ENCODE assay signal across 11 cellular contexts in the genomic region with DNA sequence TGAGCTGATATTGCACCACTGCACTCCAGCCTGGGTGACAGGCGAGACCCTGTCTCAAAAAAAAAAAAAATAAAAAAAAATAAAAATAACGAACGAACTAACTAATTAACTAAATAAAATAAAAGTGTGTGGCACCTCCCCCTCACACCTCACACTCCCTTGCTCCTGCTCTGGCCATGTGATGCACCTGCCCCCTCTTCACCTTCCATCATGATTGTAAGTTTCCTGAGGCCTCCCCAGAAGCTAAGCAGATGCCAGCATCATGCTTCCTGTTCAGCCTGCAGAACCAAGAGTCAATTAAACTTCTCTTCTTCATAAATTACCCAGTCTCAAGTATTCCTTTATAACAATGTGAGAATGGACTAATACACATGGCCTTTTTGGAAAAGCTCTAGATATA.
"Had no signal": no experiment of that assay in that cellular context is flagged by ENCODE, and none has a peak within 500 bp of the region (broad histone marks: within the 10 kb centered on the region; RNA-seq: fewer than 3 reads in every experiment).

No MANE protein-coding gene starts in this region.

- H3K9me3 ChIP-seq: HAP-1 had no signal

- H3K36me3 ChIP-seq: HAP-1 had no signal

- H3K4me3 Mint-ChIP-seq: GM23338, H9, HFFc6 had no signal

- H2AFZ ChIP-seq: GM23248, GM23338 had no signal

- FAIRE-seq: H1, H54 had no signal

- H3K4me3 ChIP-seq: GM23248, GM23338, HAP-1 had no signal

- H3K27ac Mint-ChIP-seq: GM23338, H9, HFFc6 had no signal

- H3K9ac ChIP-seq: GM23248 had no signal

- H3K4me2 ChIP-seq: GM23338 had no signal

- ATAC-seq: GM23338, HCT116 had no signal

- H3K27ac ChIP-seq: GM23248 had no signal

- DNase-seq: GM23248, GOT3, H7, H9, HCEC 1CT, HFFc6 had no signal
